1 cellular context compared by ENCODE assay signal in the genomic region with DNA sequence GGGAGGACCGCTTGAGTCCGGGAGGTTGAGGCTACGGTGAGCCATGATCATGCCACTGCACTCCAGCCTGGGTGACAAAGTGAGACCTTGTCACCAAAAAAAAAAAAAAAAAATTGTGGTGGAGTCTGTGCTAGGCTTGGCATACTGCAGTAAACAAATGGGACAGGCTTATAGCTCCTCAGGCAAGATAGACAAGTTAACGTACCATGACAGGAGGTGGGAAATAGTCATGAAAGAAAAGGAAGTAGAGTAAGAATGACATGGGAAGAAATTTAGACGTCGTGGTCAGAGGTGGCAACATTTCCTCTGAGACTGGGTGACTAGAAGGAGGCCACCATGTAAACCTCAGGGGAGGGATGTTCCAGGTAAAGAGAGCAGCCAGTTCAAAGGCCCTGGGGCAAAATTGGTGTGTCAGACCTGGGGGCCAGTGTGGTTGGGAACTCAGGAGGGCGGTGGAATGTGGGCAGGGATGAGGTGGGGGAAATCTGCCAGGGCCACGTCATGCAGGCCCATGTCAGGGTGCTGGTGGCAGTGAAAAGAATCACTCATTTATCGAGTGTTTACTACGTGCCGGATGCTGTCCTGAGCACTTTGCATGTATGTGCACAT.
A peak's percentile ranks its signal among the peaks of the same experiment; 100 is the strongest.
TF ChIP-seq lines count a peak whose summit lies in the region.

No MANE protein-coding gene starts in this region.

TF ChIP-seq in HepG2, 621 proteins besides CTCF, POLR2A, EP300 and RAD21:
- TF ChIP-seq MZF1 (CRISPR knock-in tag; IDR thresholded peaks at IDR 0.05; ENCODE audit: borderline replicate concordance) (no peak), RBM22 (optimal IDR thresholded peaks at IDR 0.05; ENCODE audit: low read length) (peak; percentile 34)
- TF ChIP-seq, protein P1, sequence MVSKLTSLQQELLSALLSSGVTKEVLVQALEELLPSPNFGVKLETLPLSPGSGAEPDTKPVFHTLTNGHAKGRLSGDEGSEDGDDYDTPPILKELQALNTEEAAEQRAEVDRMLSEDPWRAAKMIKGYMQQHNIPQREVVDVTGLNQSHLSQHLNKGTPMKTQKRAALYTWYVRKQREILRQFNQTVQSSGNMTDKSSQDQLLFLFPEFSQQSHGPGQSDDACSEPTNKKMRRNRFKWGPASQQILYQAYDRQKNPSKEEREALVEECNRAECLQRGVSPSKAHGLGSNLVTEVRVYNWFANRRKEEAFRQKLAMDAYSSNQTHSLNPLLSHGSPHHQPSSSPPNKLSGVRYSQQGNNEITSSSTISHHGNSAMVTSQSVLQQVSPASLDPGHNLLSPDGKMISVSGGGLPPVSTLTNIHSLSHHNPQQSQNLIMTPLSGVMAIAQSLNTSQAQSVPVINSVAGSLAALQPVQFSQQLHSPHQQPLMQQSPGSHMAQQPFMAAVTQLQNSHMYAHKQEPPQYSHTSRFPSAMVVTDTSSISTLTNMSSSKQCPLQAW (CRISPR knock-in tag; IDR thresholded peaks at IDR 0.05) = 0 out of 2 replicates have a peak, but pooled peaks have one; percentile 24
TF ChIP-seq in HepG2: peak in this region for 2.
